ENCODE assay signal across 8 cellular contexts in the genomic region with DNA sequence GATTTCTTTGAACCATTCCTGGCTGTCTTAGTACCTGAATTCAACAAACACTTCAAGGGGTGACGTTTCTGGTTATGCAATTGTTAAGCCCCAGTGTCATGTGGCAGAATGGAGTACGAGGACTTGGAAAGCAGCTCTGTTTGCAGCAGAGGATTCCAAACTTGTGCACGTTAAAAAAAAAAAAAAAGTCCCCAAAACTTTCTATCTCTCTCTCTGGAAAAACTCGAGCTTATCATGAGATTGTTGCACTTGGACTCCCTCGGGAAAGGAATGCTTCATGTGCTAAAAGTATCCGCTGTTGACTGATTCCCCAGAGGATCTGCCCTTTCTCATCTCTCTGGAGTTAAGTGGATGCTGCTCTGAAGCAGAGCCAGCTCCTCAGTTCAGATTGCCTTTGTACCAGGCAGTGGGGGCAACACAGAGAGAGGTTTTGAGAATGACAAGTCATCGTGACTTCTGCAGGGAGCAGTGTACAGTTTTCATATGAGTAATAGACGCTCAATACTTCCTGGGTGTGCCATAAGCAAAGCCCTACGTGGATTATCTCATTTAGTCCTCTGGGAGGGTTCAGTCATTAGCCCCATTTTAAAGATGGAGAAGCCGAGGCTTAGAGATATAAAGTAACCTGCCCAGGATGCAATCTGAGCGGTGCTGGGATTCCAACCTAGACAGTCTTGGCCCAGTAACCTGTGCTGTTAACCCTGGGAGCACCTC. TPM values are rescaled to one million over a fixed set of nuclear protein-coding genes. Genes with fewer than 3 reads are reported as not detected.
DNase-seq lines count a peak whose midpoint lies in the region; ATAC-seq and TF ChIP-seq lines count a peak whose summit lies in the region.

No MANE protein-coding gene starts in this region.

- H3K9me3 Mint-ChIP-seq in activated naive CD8-positive, alpha-beta T cell treated with anti-CD3 and anti-CD28 coated beads, Interleukin-2, amount 50 U/mL, for 24 hours = no peaks in the 10 kb centered on the region
- no peaks in the 10 kb centered on the region for H3K9me3 Mint-ChIP-seq in activated naive CD8-positive, alpha-beta T cell treated with anti-CD3 and anti-CD28 coated beads for 36 hours

- WGBS in psoas muscle, 3 donors = 16 to 29% (median 17%) methylated on average over 11 of the region's 11 CpGs

- intact Hi-C loops in psoas muscle (cut with DNase I) = loop anchor here in 1 of 2 donors (10.0 kb wide), 1 partner anchor 65 kb away; no protein-coding TSS in a partner anchor

- no peaks in the 10 kb centered on the region for H3K27me3 ChIP-seq in psoas muscle (ENCODE audit: insufficient read depth in 3 of 3, low read length in 2 of 3)

- H3K4me3 ChIP-seq in psoas muscle (no peak overlapping the region), foreskin fibroblast (ENCODE audit: low read depth in 1 of 2, low read length in 2 of 2) (no peak overlapping the region)

- H3K27ac Mint-ChIP-seq in activated naive CD8-positive, alpha-beta T cell treated with anti-CD3 and anti-CD28 coated beads, Interleukin-2, amount 50 U/mL, for 24 hours = no peak overlapping the region
- no peak overlapping the region for H3K27ac Mint-ChIP-seq in activated naive CD8-positive, alpha-beta T cell treated with anti-CD3 and anti-CD28 coated beads for 36 hours

- peaks cover 4 to 38% of the 10 kb centered on the region in 2 donors for H3K36me3 ChIP-seq in psoas muscle (ENCODE audit: insufficient read depth in 1 of 2, low read depth in 1 of 2)

- H3K4me3 Mint-ChIP-seq in activated naive CD8-positive, alpha-beta T cell treated with anti-CD3 and anti-CD28 coated beads, Interleukin-2, amount 50 U/mL, for 24 hours = no peak overlapping the region
- H3K4me3 Mint-ChIP-seq in activated naive CD8-positive, alpha-beta T cell treated with anti-CD3 and anti-CD28 coated beads for 36 hours = no peak overlapping the region

- H3K36me3 Mint-ChIP-seq in activated naive CD8-positive, alpha-beta T cell treated with anti-CD3 and anti-CD28 coated beads, Interleukin-2, amount 50 U/mL, for 24 hours (ENCODE audit: low read depth) = no peaks in the 10 kb centered on the region
- no peaks in the 10 kb centered on the region for H3K36me3 Mint-ChIP-seq in activated naive CD8-positive, alpha-beta T cell treated with anti-CD3 and anti-CD28 coated beads for 36 hours

- peaks cover 80% of the 10 kb centered on the region for H3K4me1 ChIP-seq in psoas muscle

- TF ChIP-seq CTCF in psoas muscle (IDR thresholded peaks at IDR 0.05) = no peak
- no peak for TF ChIP-seq CTCF in foreskin fibroblast (IDR thresholded peaks at IDR 0.05; ENCODE audit: low read depth, low read length)

- no peak for DNase-seq in activated naive CD8-positive, alpha-beta T cell treated with anti-CD3 and anti-CD28 coated beads, Interleukin-2, amount 50 U/mL, for 24 hours
- no peak for DNase-seq in activated naive CD8-positive, alpha-beta T cell treated with anti-CD3 and anti-CD28 coated beads for 36 hours
- DNase-seq in psoas muscle (peak in 1 of 2 donors; percentile 66), amniotic stem cell (lab: John Stamatoyannopoulos, UW) (no peak), foreskin fibroblast (no peak), NCI-H82 treated with DMSO at 0.1 percent for 48 hours (lab: John Stamatoyannopoulos, UW; ENCODE audit: unreplicated experiment) (no peak)

- peak; percentile 69 for ATAC-seq in activated naive CD8-positive, alpha-beta T cell treated with anti-CD3 and anti-CD28 coated beads, Interleukin-2, amount 50 U/mL, for 24 hours
- peak; percentile 76 for ATAC-seq in HG03045 (IDR thresholded peaks at IDR 0.05; ENCODE audit: unreplicated experiment)
- peak; percentile 58 to 79 (median 77) for ATAC-seq in psoas muscle

- no peaks in the 10 kb centered on the region for H3K9me3 ChIP-seq in psoas muscle

- peaks cover 2% of the 10 kb centered on the region for H3K4me1 Mint-ChIP-seq in activated naive CD8-positive, alpha-beta T cell treated with anti-CD3 and anti-CD28 coated beads, Interleukin-2, amount 50 U/mL, for 24 hours
- H3K4me1 Mint-ChIP-seq in activated naive CD8-positive, alpha-beta T cell treated with anti-CD3 and anti-CD28 coated beads for 36 hours = peaks cover 2% of the 10 kb centered on the region

- H3K27ac ChIP-seq in angular gyrus (ENCODE audit: low read depth, low read length) (peak overlapping the region; percentile 34), psoas muscle (peak overlapping the region; percentile 90)

- peaks cover under 1% of the 10 kb centered on the region for H3K27me3 Mint-ChIP-seq in activated naive CD8-positive, alpha-beta T cell treated with anti-CD3 and anti-CD28 coated beads, Interleukin-2, amount 50 U/mL, for 24 hours
- no peaks in the 10 kb centered on the region for H3K27me3 Mint-ChIP-seq in activated naive CD8-positive, alpha-beta T cell treated with anti-CD3 and anti-CD28 coated beads for 36 hours

RNA-seq across cellular contexts. Expression of a gene that starts 28.1 kb away (rescaled TPM):
- total RNA-seq in activated naive CD8-positive, alpha-beta T cell treated with anti-CD3 and anti-CD28 coated beads for 36 hours = 1 to 10 TPM; 1.2 to 1.5 TPM
- total RNA-seq in psoas muscle = 100 to 1,000 TPM; 138 to 209 (median 167) TPM
- polyA plus RNA-seq in psoas muscle = 100 to 1,000 TPM in 2 of 3 donors, 10 to 100 TPM in 1; 65.4 to 286 (median 131) TPM

Comparison
In these comparisons a context has a peak if more than half of its experiments do, and no peak if none do; other contexts are left out.
1. RNA of a gene that starts 28.1 kb away (total RNA-seq): 138 to 209 TPM in psoas muscle; 1.2 to 1.5 TPM in activated naive CD8-positive, alpha-beta T cell treated with anti-CD3 and anti-CD28 coated beads for 36 hours; every median in the first group is over 10 times any median in the second.
2. Peak in every context shown above with its lines, with median percentiles within 50 percentile points of each other: ATAC-seq.